In genomic region chr6:38141716-38142115, GRCh38 we compare ENCODE assay signal across 26 cellular contexts.
"Had no signal": no experiment of that assay in that cellular context is flagged by ENCODE, and none has a peak within 500 bp of the region (broad histone marks: within the 10 kb centered on the region; RNA-seq: fewer than 3 reads in every experiment).

No MANE protein-coding gene starts in this region.

- H3K4me3 ChIP-seq: gastrocnemius medialis, heart left ventricle, hepatocyte, left lung, ovary, psoas muscle, sigmoid colon, stomach, tibial artery, upper lobe of left lung, uterus had no signal

- H3K27ac ChIP-seq: epithelial cell of prostate, gastrocnemius medialis, heart left ventricle, hepatocyte, left lung, ovary, psoas muscle, sigmoid colon, stomach, tibial artery, upper lobe of left lung, uterus had no signal

- H3K9me3 Mint-ChIP-seq: endodermal cell; naive thymus-derived CD4-positive, alpha-beta T cell; nephron; stimulated activated effector memory CD8-positive, alpha-beta T cell treated with anti-CD3 and anti-CD28 coated beads, Interleukin-12 subunit alpha, Interleukin-12 subunit beta, amount 100 ng/mL, for 72 hours had no signal

- ATAC-seq: esophagus mucosa; gastrocnemius medialis; heart left ventricle; left cardiac atrium; left lung; naive thymus-derived CD4-positive, alpha-beta T cell; psoas muscle; stimulated activated effector memory CD8-positive, alpha-beta T cell treated with anti-CD3 and anti-CD28 coated beads, Interleukin-12 subunit alpha, Interleukin-12 subunit beta, amount 100 ng/mL, for 72 hours had no signal

- H3K27me3 Mint-ChIP-seq: naive thymus-derived CD4-positive, alpha-beta T cell had no signal

- H2AFZ ChIP-seq: hepatocyte had no signal

- H3K27me3 ChIP-seq: gastrocnemius medialis, heart left ventricle, hepatocyte, left lung, ovary, sigmoid colon, stomach, tibial artery, upper lobe of left lung, uterus had no signal

- H3K4me2 ChIP-seq: hepatocyte had no signal

- H3K9me3 ChIP-seq: gastrocnemius medialis, heart left ventricle, left lung, ovary, psoas muscle, sigmoid colon, stomach, tibial artery, upper lobe of left lung, uterus had no signal

- H3K27ac Mint-ChIP-seq: endodermal cell, nephron had no signal

- H3K4me1 ChIP-seq: psoas muscle, sigmoid colon, uterus had no signal

- H3K4me3 Mint-ChIP-seq: endodermal cell; naive thymus-derived CD4-positive, alpha-beta T cell; nephron; stimulated activated effector memory CD8-positive, alpha-beta T cell treated with anti-CD3 and anti-CD28 coated beads, Interleukin-12 subunit alpha, Interleukin-12 subunit beta, amount 100 ng/mL, for 72 hours had no signal

- DNase-seq: effector CD8-positive, alpha-beta T cell; endodermal cell; foreskin fibroblast; gastrocnemius medialis; heart left ventricle; left cardiac atrium; left lung; mesenchymal stem cell; naive thymus-derived CD4-positive, alpha-beta T cell; nucleus accumbens; ovary; psoas muscle; right cardiac atrium; sigmoid colon; stimulated activated CD4-positive, alpha-beta T cell treated with anti-CD3 and anti-CD28 coated beads, Interleukin-2, amount 100 ng/mL, for 24 hours; stimulated activated CD4-positive, alpha-beta T cell treated with anti-CD3 and anti-CD28 coated beads, Interleukin-4, amount 100 ng/mL, for 24 hours; stimulated activated naive CD4-positive, alpha-beta T cell treated with Interleukin-2 at 50 U/mL for 16 hours; stomach; tibial artery; upper lobe of left lung; uterus had no signal

- H3K36me3 ChIP-seq: gastrocnemius medialis, ovary, upper lobe of left lung, uterus had no signal
